Comparison of ENCODE assay signal across 12 cellular contexts in the genomic region with DNA sequence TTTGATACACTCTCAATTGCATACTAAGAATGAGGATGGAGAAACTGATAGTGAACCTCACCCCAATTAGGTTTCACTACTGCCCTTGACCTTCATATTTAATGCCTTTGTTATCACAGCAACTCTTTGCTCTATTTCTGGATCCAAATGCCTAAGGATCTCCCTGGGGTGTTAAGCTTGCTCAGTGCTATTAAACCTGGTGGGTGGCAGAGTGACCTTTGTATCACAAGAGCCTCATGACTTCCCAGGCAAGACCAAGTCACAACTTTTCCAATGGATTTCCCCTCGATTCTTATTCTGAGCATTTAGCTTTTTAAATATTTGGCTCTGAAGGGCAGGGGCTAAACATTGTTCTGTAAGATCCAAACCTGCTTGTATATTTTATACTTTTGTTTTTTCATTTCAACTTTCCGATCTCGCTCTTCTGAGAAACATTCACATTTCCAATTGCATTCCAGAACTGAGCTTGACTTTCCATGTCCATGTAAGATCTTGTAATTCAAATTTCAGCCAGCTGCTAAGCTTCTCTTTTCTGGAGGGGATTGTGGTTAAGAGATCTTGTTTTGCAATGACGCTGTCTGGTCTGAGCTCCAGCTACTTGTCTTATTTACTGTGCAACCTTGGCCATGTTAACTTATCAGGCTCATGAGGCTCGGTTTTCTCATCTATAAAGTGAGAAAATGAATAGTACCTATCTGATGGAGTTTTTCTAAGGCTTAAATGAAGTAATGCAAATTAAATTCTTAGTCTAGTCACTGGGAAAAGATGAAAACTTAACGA. TPM values are rescaled to one million over a fixed set of nuclear protein-coding genes. Genes with fewer than 3 reads are reported as not detected.
DNase-seq lines count a peak whose midpoint lies in the region; ATAC-seq and TF ChIP-seq lines count a peak whose summit lies in the region.
"Had no signal": no experiment of that assay in that cellular context is flagged by ENCODE, and none has a peak within 500 bp of the region (broad histone marks: within the 10 kb centered on the region; RNA-seq: fewer than 3 reads in every experiment).

No MANE protein-coding gene starts in this region.

- no peak overlapping the region for H2BK15ac ChIP-seq in neuronal stem cell (ENCODE audit: low read length)

- H2AFZ ChIP-seq in neuronal stem cell (ENCODE audit: low read length) = no peak overlapping the region

- no peaks in the 10 kb centered on the region for H3K27me3 ChIP-seq in neuronal stem cell (ENCODE audit: control insufficient read depth in 3 of 3, insufficient read depth in 3 of 3, low read depth in 1 of 3, low read length in 3 of 3)
- no peaks in the 10 kb centered on the region for H3K27me3 ChIP-seq in gastroesophageal sphincter
- H3K27me3 ChIP-seq: tibial nerve had no signal

- peaks cover 10% of the 10 kb centered on the region for H3K4me1 Mint-ChIP-seq in T-helper 2 cell treated with Interferon-gamma antibody and Interleukin-4, amounts not matched to agents 5 μg/mL and 100 μg/mL, for 36 hours (ENCODE audit: low read depth)

- H2BK12ac ChIP-seq in neuronal stem cell (ENCODE audit: low read length) = no peak overlapping the region

- no peak overlapping the region for H3K4me3 Mint-ChIP-seq in T-helper 2 cell treated with Interferon-gamma antibody and Interleukin-4, amounts not matched to agents 5 μg/mL and 100 μg/mL, for 36 hours
- H3K4me3 Mint-ChIP-seq: CD8-positive, alpha-beta T cell; IgD-negative memory B cell had no signal

- no peak overlapping the region for H3K23ac ChIP-seq in neuronal stem cell (ENCODE audit: low read depth, low read length, poor library complexity)

- H2BK5ac ChIP-seq in neuronal stem cell (ENCODE audit: low read length) = no peak overlapping the region

- no peak overlapping the region for H2AK5ac ChIP-seq in neuronal stem cell (ENCODE audit: low read depth, low read length)

- H3K14ac ChIP-seq in neuronal stem cell (ENCODE audit: low read length) = no peak overlapping the region

- TF ChIP-seq POLR2A in gastroesophageal sphincter (IDR thresholded peaks at IDR 0.05) = no peak

- H2BK120ac ChIP-seq in neuronal stem cell (ENCODE audit: low read depth, low read length) = no peak overlapping the region

- no peaks in the 10 kb centered on the region for H3K4me1 ChIP-seq in neuronal stem cell (ENCODE audit: control insufficient read depth in 2 of 2, insufficient read depth in 1 of 2, low read depth in 1 of 2, low read length in 2 of 2)
- no peaks in the 10 kb centered on the region for H3K4me1 ChIP-seq in gastroesophageal sphincter

- TF ChIP-seq EP300 in gastroesophageal sphincter (IDR thresholded peaks at IDR 0.05) = no peak

- no peaks in the 10 kb centered on the region for H3K9me3 Mint-ChIP-seq in T-helper 2 cell treated with Interferon-gamma antibody and Interleukin-4, amounts not matched to agents 5 μg/mL and 100 μg/mL, for 36 hours
- H3K9me3 Mint-ChIP-seq: CD8-positive, alpha-beta T cell had no signal

- ATAC-seq in GM19463 (IDR thresholded peaks at IDR 0.05; ENCODE audit: unreplicated experiment) (peak; percentile 64), gastroesophageal sphincter (no peak)
- ATAC-seq: CD8-positive, alpha-beta T cell had no signal

- no peaks in the 10 kb centered on the region for H3K36me3 Mint-ChIP-seq in T-helper 2 cell treated with Interferon-gamma antibody and Interleukin-4, amounts not matched to agents 5 μg/mL and 100 μg/mL, for 36 hours (ENCODE audit: low read depth)
- H3K36me3 Mint-ChIP-seq: CD8-positive, alpha-beta T cell; IgD-negative memory B cell had no signal

- H3K36me3 ChIP-seq in neuronal stem cell (replicated peaks in 1 of 2; ENCODE audit: control insufficient read depth in 2 of 2, insufficient read depth in 2 of 2, low read length in 2 of 2) (no peaks in the 10 kb centered on the region), gastroesophageal sphincter (no peaks in the 10 kb centered on the region)
- H3K36me3 ChIP-seq: tibial nerve had no signal

- DNase-seq in AG09309 (ENCODE audit: low read depth) (peak; percentile 50), Kasumi-1 (lab: John Stamatoyannopoulos, UW) (peak; percentile 80 to 84), fibroblast of pulmonary artery (ENCODE audit: low read depth) (peak; percentile 28), neuronal stem cell (ENCODE audit: low spot score) (no peak), HT-29 (ENCODE audit: low spot score) (no peak)
- no peak for DNase-seq in T-helper 2 cell treated with Interferon-gamma antibody and Interleukin-4, amounts not matched to agents 5 μg/mL and 100 μg/mL, for 36 hours (ENCODE audit: low spot score)
- DNase-seq: CD8-positive, alpha-beta T cell; NCI-H774 had no signal

- H4K91ac ChIP-seq in neuronal stem cell (ENCODE audit: low read depth, low read length, poor library complexity) = no peak overlapping the region

- H3K27ac Mint-ChIP-seq in T-helper 2 cell treated with Interferon-gamma antibody and Interleukin-4, amounts not matched to agents 5 μg/mL and 100 μg/mL, for 36 hours = no peak overlapping the region
- H3K27ac Mint-ChIP-seq: CD8-positive, alpha-beta T cell; IgD-negative memory B cell had no signal

- no peak overlapping the region for H3K4me2 ChIP-seq in neuronal stem cell (ENCODE audit: insufficient read depth, low read length, poor library complexity, severe bottlenecking)

- no peak overlapping the region for H3K9ac ChIP-seq in neuronal stem cell (ENCODE audit: low read depth, low read length, poor library complexity)

- no peak overlapping the region for H3K18ac ChIP-seq in neuronal stem cell (ENCODE audit: low read length)

- no peak overlapping the region for H4K8ac ChIP-seq in neuronal stem cell (ENCODE audit: low read depth, low read length)

- no CpG with 5 or more reads among the region's 6 CpGs for WGBS in neuronal stem cell (ENCODE audit: extremely low coverage in 2 of 2, insufficient read length in 2 of 2, insufficient replicate concordance in 1 of 2), 2 donors
- 48 to 59% methylated on average over 4 to 6 of the region's 6 CpGs for WGBS in gastroesophageal sphincter (ENCODE audit: low coverage in 1 of 2), 2 donors

- H3K79me1 ChIP-seq in neuronal stem cell (ENCODE audit: low read depth, low read length) = no peaks in the 10 kb centered on the region

- H3K4ac ChIP-seq in neuronal stem cell (ENCODE audit: low read length) = no peak overlapping the region

- TF ChIP-seq CTCF in AG09309 (IDR thresholded peaks at IDR 0.05; ENCODE audit: control insufficient read depth, insufficient read depth, low read depth, low read length, missing control alignments) (no peak), fibroblast of pulmonary artery (IDR thresholded peaks at IDR 0.05; ENCODE audit: low read length, missing control alignments) (no peak), gastroesophageal sphincter (IDR thresholded peaks at IDR 0.05) (no peak)

- H3K4me3 ChIP-seq in AG09309 (ENCODE audit: control insufficient read depth, low read depth, low read length) (no peak overlapping the region), fibroblast of pulmonary artery (replicated peaks; ENCODE audit: low read depth, low read length) (no peak overlapping the region), neuronal stem cell (ENCODE audit: low read length in 2 of 2) (no peak overlapping the region), gastroesophageal sphincter (no peak overlapping the region)
- H3K4me3 ChIP-seq: tibial nerve had no signal

- H3K27ac ChIP-seq in neuronal stem cell (replicated peaks; ENCODE audit: low read length) (no peak overlapping the region), gastroesophageal sphincter (no peak overlapping the region)
- H3K27ac ChIP-seq: tibial nerve had no signal

- peaks cover 28% of the 10 kb centered on the region for H3K27me3 Mint-ChIP-seq in T-helper 2 cell treated with Interferon-gamma antibody and Interleukin-4, amounts not matched to agents 5 μg/mL and 100 μg/mL, for 36 hours (ENCODE audit: low read depth)
- H3K27me3 Mint-ChIP-seq: IgD-negative memory B cell had no signal

- H3K9me3 ChIP-seq in neuronal stem cell (replicated peaks in 1 of 2; ENCODE audit: control insufficient read depth in 2 of 2, insufficient read depth in 1 of 2, low read depth in 1 of 2, low read length in 2 of 2) (peaks cover 0 to 2% of the 10 kb centered on the region in 2 donors), gastroesophageal sphincter (no peaks in the 10 kb centered on the region)
- H3K9me3 ChIP-seq: tibial nerve had no signal

RNA-seq across cellular contexts. Expression of gene EHF, which starts 6.4 kb away (rescaled TPM):
- 0.07 TPM for polyA plus RNA-seq in neuronal stem cell (2013, experiment 1 of 2)
- polyA plus RNA-seq in neuronal stem cell (2013, experiment 2 of 2) = 0.01 TPM
- 10 to 100 TPM in 1 of 4 donors, 1 to 10 TPM in 1, under 1 TPM in 2; 0.13 to 30.0 (median 1.0) TPM for total RNA-seq in gastroesophageal sphincter
- 258 and 320 TPM in 2 replicates for total RNA-seq in HT-29 (2014; rRNA removed; shearing (Covaris generic))
- total RNA-seq: CD8-positive, alpha-beta T cell had no signal
- polyA plus RNA-seq: IgD-negative memory B cell had no signal

Comparison
In these comparisons a context has a peak if more than half of its experiments do, and no peak if none do; other contexts are left out.
1. DNase-seq: peak in AG09309 (single experiment), Kasumi-1 (2 of 2) and fibroblast of pulmonary artery (single experiment); none in neuronal stem cell (single experiment), T-helper 2 cell treated with Interferon-gamma antibody and Interleukin-4, amounts not matched to agents 5 μg/mL and 100 μg/mL, for 36 hours (single experiment) and HT-29 (single experiment).